1 cellular context compared by ENCODE assay signal in genomic region chr6:170280689-170281045, GRCh38.
TF ChIP-seq lines count a peak whose summit lies in the region.

No MANE protein-coding gene starts in this region.

TF ChIP-seq in WTC11, 78 proteins besides CTCF, POLR2A, EP300 and RAD21 (continued from another document):
- TF ChIP-seq ATF2 (CRISPR knock-in tag; IDR thresholded peaks at IDR 0.05; ENCODE audit: borderline replicate concordance, low read depth), result no peak
- no peak for TF ChIP-seq ZNF425 (CRISPR knock-in tag; conservative IDR thresholded peaks at IDR 0.05)
- no peak for TF ChIP-seq ATF3 (CRISPR knock-in tag; conservative IDR thresholded peaks at IDR 0.05)
- no peak for TF ChIP-seq MXD4 (CRISPR knock-in tag; IDR thresholded peaks at IDR 0.05; ENCODE audit: borderline replicate concordance)
- no peak for TF ChIP-seq NR1H2 (CRISPR knock-in tag; IDR thresholded peaks at IDR 0.05)
- no peak for TF ChIP-seq E2F5 (CRISPR knock-in tag; IDR thresholded peaks at IDR 0.05)
TF ChIP-seq in WTC11: peak in this region for 0.
